In the genomic region with DNA sequence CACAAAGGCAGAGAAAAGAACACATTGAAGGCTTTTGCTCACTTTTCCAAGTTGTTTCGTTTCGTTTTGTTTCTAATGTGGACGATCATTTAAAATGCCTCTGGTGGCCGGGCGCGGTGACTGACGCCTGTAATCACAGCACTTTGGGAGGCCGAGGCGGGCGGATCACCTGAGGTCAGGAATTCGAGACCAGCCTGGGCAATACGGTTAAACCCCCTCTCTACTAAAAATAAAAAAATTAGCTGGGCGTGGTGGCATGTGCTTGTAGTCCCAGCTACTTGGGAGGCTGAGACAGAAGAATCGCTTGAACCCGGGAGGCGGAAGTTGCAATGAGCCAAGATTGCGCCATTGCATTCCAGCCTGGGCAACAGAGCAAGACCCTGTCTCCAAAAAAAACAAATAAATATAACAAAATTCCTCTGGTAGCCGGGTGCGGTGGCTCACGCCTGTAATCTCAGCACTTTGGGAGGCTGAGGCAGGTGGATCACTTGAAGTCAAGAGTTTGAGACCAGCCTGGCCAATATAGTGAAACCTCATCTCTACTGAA, we compare ENCODE assay signal across 8 cellular contexts.
DNase-seq lines count a peak whose midpoint lies in the region; ATAC-seq and TF ChIP-seq lines count a peak whose summit lies in the region.
"Not testable (repeated sequence)": the region's sequence is repeated elsewhere in the genome, so short reads cannot be mapped to it uniquely, and the experiment has no call there.

No MANE protein-coding gene starts in this region.

- not testable (repeated sequence) for TF ChIP-seq CTCF in OCI-LY3 (IDR thresholded peaks at IDR 0.05; ENCODE audit: low read depth, low read length)
- peak; percentile 27 for TF ChIP-seq CTCF in neutrophil (IDR thresholded peaks at IDR 0.05)

- H3K27ac ChIP-seq in OCI-LY3 (ENCODE audit: low read length), result peak overlapping the region; percentile 55
- H3K27ac ChIP-seq in cingulate gyrus (ENCODE audit: low read depth, low read length), result peak overlapping the region; percentile 83
- H3K27ac ChIP-seq in iPS DF 6.9 (ENCODE audit: low read length), result not testable (repeated sequence)
- H3K27ac ChIP-seq in neutrophil, result peak overlapping the region; percentile 86
- H3K27ac ChIP-seq in stomach smooth muscle (ENCODE audit: low read length), result peak overlapping the region; percentile 91

- peak; percentile 1 for ATAC-seq in HG02870 (IDR thresholded peaks at IDR 0.05; ENCODE audit: unreplicated experiment)

- H3K4me1 ChIP-seq in OCI-LY3 (ENCODE audit: low read length); iPS DF 6.9 (ENCODE audit: control insufficient read depth, insufficient read depth, low read length); stomach smooth muscle (ENCODE audit: control insufficient read depth, insufficient read depth, low read length): not testable (repeated sequence)
- peaks cover 31 to 37% of the 10 kb centered on the region in 2 experiments for H3K4me1 ChIP-seq in neutrophil (ENCODE audit: control insufficient read depth in 1 of 2, insufficient read depth in 1 of 2, low read depth in 1 of 2, low read length in 1 of 2)

- H3K9ac ChIP-seq in OCI-LY3 (ENCODE audit: low read length) (peak overlapping the region; percentile 75), stomach smooth muscle (ENCODE audit: low read length in 2 of 2) (peak overlapping the region; percentile 78 to 86)

- not testable (repeated sequence) for H3K36me3 ChIP-seq in OCI-LY3 (replicated peaks; ENCODE audit: low read depth, low read length); iPS DF 6.9 (ENCODE audit: control insufficient read depth, insufficient read depth, low read length); neutrophil; stomach smooth muscle (ENCODE audit: control insufficient read depth in 2 of 2, insufficient read depth in 2 of 2, low read length in 2 of 2)

- not testable (repeated sequence) for H3K9me3 ChIP-seq in OCI-LY3 (ENCODE audit: insufficient read depth, low read length); iPS DF 6.9 (ENCODE audit: control insufficient read depth, insufficient read depth, low read length); neutrophil; stomach smooth muscle (ENCODE audit: control insufficient read depth in 2 of 2, low read length in 2 of 2)

- H3K79me2 ChIP-seq in OCI-LY3 (ENCODE audit: low read length), result not testable (repeated sequence)

- DNase-seq in DMS53 treated with DMSO at 0.1 percent for 48 hours (lab: John Stamatoyannopoulos, UW; ENCODE audit: unreplicated experiment) (peak; percentile 55), activated T-cell treated with anti-CD3 and anti-CD28 coated beads for 48 hours (ENCODE audit: low read depth) (peak; percentile 22)
- DNase-seq in iPS DF 6.9 (ENCODE audit: low read depth, low spot score), result not testable (repeated sequence)

- H3K27me3 ChIP-seq in OCI-LY3 (ENCODE audit: low read depth, low read length); iPS DF 6.9 (ENCODE audit: control insufficient read depth, insufficient read depth, low read length); neutrophil; stomach smooth muscle (ENCODE audit: control insufficient read depth in 1 of 2, insufficient read depth in 2 of 2, low read length in 2 of 2): not testable (repeated sequence)

- not testable (repeated sequence) for H4K20me1 ChIP-seq in OCI-LY3 (ENCODE audit: insufficient read depth, low read length)

- H2AFZ ChIP-seq in OCI-LY3 (ENCODE audit: low read depth, low read length), result 0 out of 2 replicates have a peak overlapping the region, but pooled peaks have one; percentile 53

- no CpG with 5 or more reads among the region's 20 CpGs for WGBS in iPS DF 6.9 (ENCODE audit: insufficient coverage, insufficient read length)

- H3K4me3 ChIP-seq in OCI-LY3 (ENCODE audit: low read length), result peak overlapping the region; percentile 97
- peak overlapping the region; percentile 88; the same call in 1 of the 2 replicates for H3K4me3 ChIP-seq in iPS DF 6.9 (ENCODE audit: low read length)
- H3K4me3 ChIP-seq in neutrophil (ENCODE audit: low read depth in 1 of 2, low read length in 1 of 2), result peak overlapping the region; percentile 81 to 92
- peak overlapping the region; percentile 95 to 97 for H3K4me3 ChIP-seq in stomach smooth muscle (ENCODE audit: low read length in 2 of 2)

- H3K4me2 ChIP-seq in OCI-LY3 (ENCODE audit: low read length), result peak overlapping the region; percentile 89
